ENCODE assay signal across 24 cellular contexts in genomic region chr3:158404319-158404718, GRCh38.
"Had no signal": no experiment of that assay in that cellular context is flagged by ENCODE, and none has a peak within 500 bp of the region (broad histone marks: within the 10 kb centered on the region; RNA-seq: fewer than 3 reads in every experiment).

No MANE protein-coding gene starts in this region.

- H3K27me3 ChIP-seq: brain microvascular endothelial cell, cardiac muscle cell had no signal

- ATAC-seq: activated T-cell treated with anti-CD3 and anti-CD28 coated beads, Interleukin-2, amount 50 U/mL, for 72 hours; T-cell had no signal

- DNase-seq: activated B cell treated with CpG ODN at 0.5 μM for 24 hours; activated CD4-positive, alpha-beta memory T cell treated with anti-CD3 and anti-CD28 coated beads, Interleukin-2, amount 10 ng/mL, durations not matched to agents 7 days and 5 days; activated CD4-positive, alpha-beta T cell treated with anti-CD3 and anti-CD28 coated beads, Interleukin-2, amount 10 ng/mL, durations not matched to agents 7 days and 5 days; activated gamma-delta T cell treated with Interleukin-2 at 50 U/mL for 16 hours; activated naive CD4-positive, alpha-beta T cell treated with anti-CD3 and anti-CD28 coated beads, Interleukin-2, amount 10 ng/mL, durations not matched to agents 7 days and 5 days; activated naive CD8-positive, alpha-beta T cell treated with anti-CD3 and anti-CD28 coated beads for 36 hours; activated T-cell treated with anti-CD3 and anti-CD28 coated beads, Interleukin-2, amount 50 U/mL, for 72 hours; brain microvascular endothelial cell; cerebellar nuclear complex; NCI-H1048; NCI-H146; NCI-H187 treated with DMSO at 0.1 percent for 48 hours; NCI-H2171; NCI-H2227 treated with DMSO at 0.1 percent for 48 hours; NCI-H446 treated with DMSO at 0.1 percent for 48 hours; NCI-H524 treated with DMSO at 0.1 percent for 48 hours; NCI-H774; SIG-M5; T-cell; T-helper 2 cell; T1000 had no signal

- H3K36me3 ChIP-seq: brain microvascular endothelial cell, cardiac muscle cell had no signal

- FAIRE-seq: TTC549 had no signal

- H3K27ac ChIP-seq: brain microvascular endothelial cell, cardiac muscle cell, coronary artery had no signal

- H3K4me3 ChIP-seq: cardiac muscle cell, coronary artery had no signal
